Comparison of ENCODE assay signal across 15 cellular contexts in the genomic region with DNA sequence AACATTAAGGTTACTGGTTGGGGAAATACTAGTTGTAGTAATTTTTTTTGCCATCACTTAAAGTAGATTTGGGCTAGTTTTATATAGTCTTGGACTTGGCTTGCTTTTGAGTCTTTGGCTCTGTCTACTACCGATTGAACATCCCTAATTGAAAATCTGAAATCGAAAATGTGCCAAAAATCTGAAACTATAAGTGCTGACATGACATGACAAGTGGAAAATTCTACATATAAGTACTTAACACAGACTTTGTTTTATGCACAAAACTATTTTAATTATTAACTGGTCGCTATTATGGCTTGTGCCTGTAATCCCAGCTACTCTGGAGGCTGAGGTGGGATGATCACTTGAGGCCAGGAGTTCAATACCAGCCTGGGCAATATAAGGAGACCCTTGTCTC. TPM values are rescaled to one million over a fixed set of nuclear protein-coding genes. Genes with fewer than 3 reads are reported as not detected.
DNase-seq lines count a peak whose midpoint lies in the region; ATAC-seq and TF ChIP-seq lines count a peak whose summit lies in the region.
"Had no signal": no experiment of that assay in that cellular context is flagged by ENCODE, and none has a peak within 500 bp of the region (broad histone marks: within the 10 kb centered on the region; RNA-seq: fewer than 3 reads in every experiment).

No MANE protein-coding gene starts in this region.

- ATAC-seq in activated CD8-positive, alpha-beta memory T cell treated with anti-CD3 and anti-CD28 coated beads, Interleukin-2, amount 10 ng/mL, durations not matched to agents 7 days and 5 days = no peak
- no peak for ATAC-seq in central memory CD8-positive, alpha-beta T cell (replicated peaks; ENCODE audit: extremely low read depth, poor library complexity, severe bottlenecking)
- ATAC-seq in memory B cell (ENCODE audit: low read depth) = no peak
- ATAC-seq in CD4-positive, alpha-beta T cell (ENCODE audit: poor library complexity) = no peak
- ATAC-seq in GM18502 (IDR thresholded peaks at IDR 0.05; ENCODE audit: poor library complexity, unreplicated experiment) = no peak
- ATAC-seq in GM21717 (IDR thresholded peaks at IDR 0.05; ENCODE audit: unreplicated experiment) = no peak

- CTCF ChIA-PET in activated CD8-positive, alpha-beta memory T cell treated with anti-CD3 and anti-CD28 coated beads, Interleukin-2, amount 10 ng/mL, durations not matched to agents 7 days and 5 days (lab: Charles Lee) = no interaction called here
- CTCF ChIA-PET in CD4-positive, alpha-beta T cell (lab: Charles Lee) = no interaction called here

- H3K9me3 ChIP-seq in CD4-positive, alpha-beta T cell (ENCODE audit: control insufficient read depth, low read length) = no peaks in the 10 kb centered on the region
- H3K9me3 ChIP-seq: BLaER1, HAP-1 had no signal

- H3K27me3 Mint-ChIP-seq in activated CD8-positive, alpha-beta memory T cell treated with anti-CD3 and anti-CD28 coated beads, Interleukin-2, amount 10 ng/mL, durations not matched to agents 7 days and 5 days = no peaks in the 10 kb centered on the region
- no peaks in the 10 kb centered on the region for H3K27me3 Mint-ChIP-seq in central memory CD8-positive, alpha-beta T cell
- H3K27me3 Mint-ChIP-seq in memory B cell = no peaks in the 10 kb centered on the region
- no peaks in the 10 kb centered on the region for H3K27me3 Mint-ChIP-seq in CD4-positive, alpha-beta T cell

- H3K4me1 Mint-ChIP-seq in activated CD8-positive, alpha-beta memory T cell treated with anti-CD3 and anti-CD28 coated beads, Interleukin-2, amount 10 ng/mL, durations not matched to agents 7 days and 5 days = peaks cover 32% of the 10 kb centered on the region
- peaks cover 57% of the 10 kb centered on the region for H3K4me1 Mint-ChIP-seq in central memory CD8-positive, alpha-beta T cell
- peaks cover 34% of the 10 kb centered on the region for H3K4me1 Mint-ChIP-seq in memory B cell
- peaks cover 58% of the 10 kb centered on the region for H3K4me1 Mint-ChIP-seq in CD4-positive, alpha-beta T cell (ENCODE audit: low read depth)

- H3K27me3 ChIP-seq in CD4-positive, alpha-beta T cell (ENCODE audit: control insufficient read depth, insufficient read depth, low read length) = no peaks in the 10 kb centered on the region
- H3K27me3 ChIP-seq: BLaER1 had no signal

- H3K4me3 Mint-ChIP-seq in activated CD8-positive, alpha-beta memory T cell treated with anti-CD3 and anti-CD28 coated beads, Interleukin-2, amount 10 ng/mL, durations not matched to agents 7 days and 5 days = no peak overlapping the region
- H3K4me3 Mint-ChIP-seq in central memory CD8-positive, alpha-beta T cell = no peak overlapping the region
- no peak overlapping the region for H3K4me3 Mint-ChIP-seq in memory B cell
- no peak overlapping the region for H3K4me3 Mint-ChIP-seq in CD4-positive, alpha-beta T cell
- H3K4me3 Mint-ChIP-seq: HFFc6 had no signal

- intact Hi-C loops in CD4-positive, alpha-beta T cell (cut with DNase I, micrococcal nuclease) = no loop called here

- H3K36me3 Mint-ChIP-seq in activated CD8-positive, alpha-beta memory T cell treated with anti-CD3 and anti-CD28 coated beads, Interleukin-2, amount 10 ng/mL, durations not matched to agents 7 days and 5 days = peaks cover 15% of the 10 kb centered on the region
- H3K36me3 Mint-ChIP-seq in central memory CD8-positive, alpha-beta T cell (ENCODE audit: insufficient read depth) = peaks cover 9% of the 10 kb centered on the region
- H3K36me3 Mint-ChIP-seq in memory B cell = peaks cover 8% of the 10 kb centered on the region
- no peaks in the 10 kb centered on the region for H3K36me3 Mint-ChIP-seq in CD4-positive, alpha-beta T cell (ENCODE audit: low read depth)

- POLR2A ChIA-PET in CD4-positive, alpha-beta T cell (lab: Charles Lee) = no interaction called here

- TF ChIP-seq CTCF in CD4-positive, alpha-beta T cell (IDR thresholded peaks at IDR 0.05) = no peak

- H3K27ac Mint-ChIP-seq in activated CD8-positive, alpha-beta memory T cell treated with anti-CD3 and anti-CD28 coated beads, Interleukin-2, amount 10 ng/mL, durations not matched to agents 7 days and 5 days = peak overlapping the region; percentile 11
- peak overlapping the region; percentile 38 for H3K27ac Mint-ChIP-seq in central memory CD8-positive, alpha-beta T cell (ENCODE audit: low read depth)
- peak overlapping the region; percentile 63 for H3K27ac Mint-ChIP-seq in memory B cell
- H3K27ac Mint-ChIP-seq in CD4-positive, alpha-beta T cell = no peak overlapping the region
- H3K27ac Mint-ChIP-seq: HFFc6 had no signal

- no peak overlapping the region for H3K27ac ChIP-seq in CD4-positive, alpha-beta T cell (ENCODE audit: low read depth, low read length)
- H3K27ac ChIP-seq: 22Rv1, BLaER1, HL-60 had no signal

- no peaks in the 10 kb centered on the region for H3K9me3 Mint-ChIP-seq in activated CD8-positive, alpha-beta memory T cell treated with anti-CD3 and anti-CD28 coated beads, Interleukin-2, amount 10 ng/mL, durations not matched to agents 7 days and 5 days (ENCODE audit: low read depth)
- no peaks in the 10 kb centered on the region for H3K9me3 Mint-ChIP-seq in central memory CD8-positive, alpha-beta T cell
- no peaks in the 10 kb centered on the region for H3K9me3 Mint-ChIP-seq in memory B cell
- H3K9me3 Mint-ChIP-seq in CD4-positive, alpha-beta T cell = no peaks in the 10 kb centered on the region
- H3K9me3 Mint-ChIP-seq: HFFc6 had no signal

- DNase-seq in activated CD8-positive, alpha-beta memory T cell treated with anti-CD3 and anti-CD28 coated beads, Interleukin-2, amount 10 ng/mL, durations not matched to agents 7 days and 5 days = no peak
- DNase-seq in activated CD8-positive, alpha-beta memory T cell treated with anti-CD3 and anti-CD28 coated beads for 24 hours = no peak
- no peak for DNase-seq in central memory CD8-positive, alpha-beta T cell (ENCODE audit: low spot score in 2 of 2)
- DNase-seq in memory B cell (ENCODE audit: low spot score in 2 of 2) = no peak
- no peak for DNase-seq in CD4-positive, alpha-beta T cell
- DNase-seq: AML-193, DMS53, GF-D8, HFFc6 had no signal

RNA-seq across cellular contexts. Expression of gene RNF169, which starts 22.5 kb away (rescaled TPM):
- 10 to 100 TPM; 17.2 to 17.3 TPM for total RNA-seq in activated CD8-positive, alpha-beta memory T cell treated with anti-CD3 and anti-CD28 coated beads, Interleukin-2, amount 10 ng/mL, durations not matched to agents 7 days and 5 days
- 10 to 100 TPM; 15.2 to 15.5 TPM for total RNA-seq in CD4-positive, alpha-beta T cell

RNA-seq across cellular contexts. Expression of gene CHRDL2, which starts 39.9 kb away (rescaled TPM):
- total RNA-seq in activated CD8-positive, alpha-beta memory T cell treated with anti-CD3 and anti-CD28 coated beads, Interleukin-2, amount 10 ng/mL, durations not matched to agents 7 days and 5 days = not detected
- total RNA-seq in CD4-positive, alpha-beta T cell = not detected
- total RNA-seq: HFFc6 had no signal
